Comparison of ENCODE assay signal across 9 cellular contexts in the genomic region with DNA sequence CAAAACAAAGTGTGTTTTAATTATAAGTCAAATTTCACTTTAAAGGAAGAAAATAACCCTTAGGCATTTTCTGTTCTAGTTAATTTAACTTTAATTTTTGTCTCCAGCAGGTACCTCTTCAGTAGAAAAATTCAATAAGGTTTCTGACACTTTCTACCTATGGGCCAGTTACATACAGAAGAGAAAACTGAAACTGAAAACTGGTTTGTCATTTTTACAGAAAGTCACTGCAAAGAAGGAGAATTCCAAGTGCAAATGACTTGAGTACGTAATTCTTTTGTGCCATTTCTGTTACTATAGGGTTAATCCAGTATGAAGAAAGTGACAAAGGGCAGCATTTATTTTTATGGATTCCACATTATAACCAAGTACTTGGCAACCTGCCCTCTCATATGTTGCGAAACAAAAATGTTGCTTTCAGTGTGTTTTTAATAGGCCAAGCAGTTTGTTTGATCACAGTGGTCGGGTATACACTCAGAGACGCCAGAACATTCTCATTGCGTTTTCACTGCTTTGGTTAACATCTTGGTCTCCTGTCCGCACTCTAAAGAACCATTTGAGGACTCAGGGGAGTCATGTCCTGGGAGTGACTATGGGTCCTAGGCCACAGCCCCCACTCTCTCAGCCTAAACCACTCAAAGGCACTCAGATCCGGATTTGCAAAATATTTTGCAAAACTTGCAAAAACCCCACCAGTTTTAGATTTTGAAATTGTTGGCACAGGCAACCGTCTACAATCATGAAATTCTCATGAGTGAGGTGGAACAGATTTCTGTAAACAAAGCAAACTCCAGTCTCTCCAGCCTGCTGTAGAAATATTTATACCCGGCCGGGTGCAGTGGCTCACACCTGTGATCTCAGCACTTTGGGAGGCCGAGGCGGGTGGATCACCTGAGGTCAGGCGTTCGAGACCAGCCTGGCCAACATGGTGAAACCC. TPM values are rescaled to one million over a fixed set of nuclear protein-coding genes. Genes with fewer than 3 reads are reported as not detected.
A peak's percentile ranks its signal among the peaks of the same experiment; 100 is the strongest.
DNase-seq lines count a peak whose midpoint lies in the region; ATAC-seq, FAIRE-seq and TF ChIP-seq lines count a peak whose summit lies in the region.
"Had no signal": no experiment of that assay in that cellular context is flagged by ENCODE, and none has a peak within 500 bp of the region (broad histone marks: within the 10 kb centered on the region; RNA-seq: fewer than 3 reads in every experiment).

No MANE protein-coding gene starts in this region.

- H3K27ac Mint-ChIP-seq in nephron, result peak overlapping the region; percentile 72 to 93 (median 84)

- FAIRE-seq in kidney (lab: Jason Lieb, UNC), result no peak
- FAIRE-seq: G401.6 had no signal

- H3K4me3 ChIP-seq in NB4 (ENCODE audit: low read depth, low read length) (peak overlapping the region; percentile 27), kidney (ENCODE audit: low read length in 2 of 2) (no peak overlapping the region)

- TF ChIP-seq CTCF in NB4 (IDR thresholded peaks at IDR 0.05; ENCODE audit: low read depth, low read length) (no peak), nephron (IDR thresholded peaks at IDR 0.05; ENCODE audit: unreplicated experiment in 3 of 3) (no peak), kidney (IDR thresholded peaks at IDR 0.05; ENCODE audit: borderline replicate concordance, extremely low read depth, insufficient read depth) (no peak)

- intact Hi-C loops in kidney (cut with DNase I), result no loop called here

- peak overlapping the region in 1 of 2 donors; percentile 39 for H3K27ac ChIP-seq in kidney (ENCODE audit: low read depth in 2 of 2, low read length in 2 of 2)

- H3K9me3 ChIP-seq in kidney (ENCODE audit: control insufficient read depth in 1 of 2, low read length in 2 of 2), result no peaks in the 10 kb centered on the region

- no peaks in the 10 kb centered on the region for H3K9me3 Mint-ChIP-seq in nephron

- TF ChIP-seq POLR2A in NB4 (IDR thresholded peaks at IDR 0.05; ENCODE audit: extremely low read depth, insufficient read length), result no peak

- no peaks in the 10 kb centered on the region for H3K36me3 ChIP-seq in kidney (ENCODE audit: control insufficient read depth in 1 of 2, insufficient read depth in 2 of 2, low read length in 2 of 2)

- no peaks in the 10 kb centered on the region for H3K27me3 Mint-ChIP-seq in nephron (ENCODE audit: low read depth)

- H3K4me1 ChIP-seq in kidney (ENCODE audit: control insufficient read depth in 1 of 2, insufficient read depth in 1 of 2, low read depth in 1 of 2, low read length in 2 of 2), result peaks cover 0 to 2% of the 10 kb centered on the region in 2 donors

- H3K4me1 Mint-ChIP-seq in nephron, result peaks cover 18% of the 10 kb centered on the region

- H3K9ac ChIP-seq in kidney (ENCODE audit: low read length in 2 of 2), result no peak overlapping the region

- H3K4me3 Mint-ChIP-seq in nephron, result peak overlapping the region in 1 of 3 experiments; percentile 41

- DNase-seq in AG20443 (ENCODE audit: low spot score), result peak; percentile 58
- DNase-seq in NB4 (ENCODE audit: low read depth), result peak; percentile 85
- peak; percentile 31 for DNase-seq in epidermal melanocyte (ENCODE audit: insufficient read length, low spot score)
- no peak for DNase-seq in NCI-H1105 (lab: John Stamatoyannopoulos, UW)
- DNase-seq in NCI-H1048 (lab: John Stamatoyannopoulos, UW), result no peak
- no peak for DNase-seq in kidney

- no peak for ATAC-seq in HG02798 (IDR thresholded peaks at IDR 0.05; ENCODE audit: poor library complexity, unreplicated experiment)

- no peaks in the 10 kb centered on the region for H3K36me3 Mint-ChIP-seq in nephron (ENCODE audit: low read depth)

RNA-seq across cellular contexts. Expression of a gene that starts 15.3 kb away (rescaled TPM):
- total RNA-seq in kidney, result 58.8 TPM
- polyA plus RNA-seq in kidney (ENCODE audit: insufficient read depth, low read depth, low replicate concordance), result 2.8 TPM

Comparison
In these comparisons a context has a peak if more than half of its experiments do, and no peak if none do; other contexts are left out.
1. DNase-seq: peak in AG20443 (single experiment), NB4 (single experiment) and epidermal melanocyte (single experiment); none in NCI-H1105 (single experiment), NCI-H1048 (single experiment) and kidney (single experiment).